In the genomic region with DNA sequence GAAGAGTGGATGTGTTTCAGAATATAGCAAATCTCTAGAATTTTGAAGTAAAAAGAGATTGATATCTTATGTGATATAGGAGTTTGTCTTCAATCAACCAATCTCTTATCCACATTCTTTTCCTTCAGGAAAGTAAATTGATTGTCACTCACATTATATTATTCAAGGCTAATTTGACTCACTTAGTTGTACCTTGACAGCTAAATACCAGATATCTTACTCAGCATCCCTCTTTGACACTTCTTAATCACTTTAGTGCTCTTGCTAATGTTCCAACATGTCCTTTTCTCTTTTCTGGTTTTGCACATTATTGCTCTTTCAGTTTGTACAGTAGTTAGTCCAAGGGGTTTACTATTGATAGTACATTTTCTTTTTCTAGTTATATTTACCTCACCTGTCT, we compare ENCODE assay signal across 40 cellular contexts.
"Had no signal": no experiment of that assay in that cellular context is flagged by ENCODE, and none has a peak within 500 bp of the region (broad histone marks: within the 10 kb centered on the region; RNA-seq: fewer than 3 reads in every experiment).

No MANE protein-coding gene starts in this region.

- H3K27me3 Mint-ChIP-seq: activated B cell treated with CpG ODN at 0.5 μM for 24 hours; activated CD4-positive, alpha-beta memory T cell treated with anti-CD3 and anti-CD28 coated beads for 36 hours; activated naive CD4-positive, alpha-beta T cell treated with anti-CD3 and anti-CD28 coated beads, Interleukin-2, amount 10 ng/mL, durations not matched to agents 7 days and 5 days; activated naive CD8-positive, alpha-beta T cell; activated naive CD8-positive, alpha-beta T cell treated with anti-CD3 and anti-CD28 coated beads, Interleukin-2, amount 50 U/mL, for 24 hours; IgD-negative memory B cell had no signal

- H3K4me1 Mint-ChIP-seq: activated B cell treated with CpG ODN at 0.5 μM for 24 hours; activated naive CD4-positive, alpha-beta T cell treated with anti-CD3 and anti-CD28 coated beads, Interleukin-2, amount 10 ng/mL, durations not matched to agents 7 days and 5 days; activated naive CD8-positive, alpha-beta T cell treated with anti-CD3 and anti-CD28 coated beads, Interleukin-2, amount 50 U/mL, for 24 hours; IgD-negative memory B cell had no signal

- H3K27ac ChIP-seq: brain microvascular endothelial cell, cardiac muscle cell, Peyer's patch, VCaP had no signal

- H3K4me3 ChIP-seq: cardiac muscle cell, MG63, Peyer's patch had no signal

- H3K4me1 ChIP-seq: Peyer's patch had no signal

- H3K36me3 ChIP-seq: brain microvascular endothelial cell, cardiac muscle cell, MG63, Peyer's patch had no signal

- H3K36me3 Mint-ChIP-seq: activated CD4-positive, alpha-beta memory T cell treated with anti-CD3 and anti-CD28 coated beads for 36 hours; activated naive CD4-positive, alpha-beta T cell treated with anti-CD3 and anti-CD28 coated beads, Interleukin-2, amount 10 ng/mL, durations not matched to agents 7 days and 5 days; activated naive CD8-positive, alpha-beta T cell; IgD-negative memory B cell had no signal

- H3K27me3 ChIP-seq: brain microvascular endothelial cell, cardiac muscle cell, MG63, Peyer's patch had no signal

- H3K27ac Mint-ChIP-seq: activated B cell treated with CpG ODN at 0.5 μM for 24 hours; activated CD4-positive, alpha-beta memory T cell treated with anti-CD3 and anti-CD28 coated beads for 36 hours; activated naive CD4-positive, alpha-beta T cell treated with anti-CD3 and anti-CD28 coated beads, Interleukin-2, amount 10 ng/mL, durations not matched to agents 7 days and 5 days; activated naive CD8-positive, alpha-beta T cell; activated naive CD8-positive, alpha-beta T cell treated with anti-CD3 and anti-CD28 coated beads, Interleukin-2, amount 50 U/mL, for 24 hours; activated T-helper 1 cell treated with anti-CD3 and anti-CD28 coated beads, Interleukin-12 subunit alpha, Interleukin-12 subunit beta, Interleukin-2, Interleukin-4 antibody, amounts not matched to agents 30 ng/mL and 10 ng/mL and 1 ng/mL, durations not matched to agents 14 hours and 24 hours and 36 hours; IgD-negative memory B cell had no signal

- H3K4me3 Mint-ChIP-seq: activated B cell treated with CpG ODN at 0.5 μM for 24 hours; activated CD4-positive, alpha-beta memory T cell treated with anti-CD3 and anti-CD28 coated beads for 36 hours; activated naive CD4-positive, alpha-beta T cell treated with anti-CD3 and anti-CD28 coated beads, Interleukin-2, amount 10 ng/mL, durations not matched to agents 7 days and 5 days; activated naive CD8-positive, alpha-beta T cell; activated naive CD8-positive, alpha-beta T cell treated with anti-CD3 and anti-CD28 coated beads, Interleukin-2, amount 50 U/mL, for 24 hours; activated T-cell treated with anti-CD3 and anti-CD28 coated beads, Interleukin-2, amount 50 U/mL, for 4 hours; activated T-helper 1 cell treated with anti-CD3 and anti-CD28 coated beads, Interleukin-12 subunit alpha, Interleukin-12 subunit beta, Interleukin-2, Interleukin-4 antibody, amounts not matched to agents 30 ng/mL and 10 ng/mL and 1 ng/mL, durations not matched to agents 14 hours and 24 hours and 36 hours; IgD-negative memory B cell had no signal

- ATAC-seq: activated naive CD8-positive, alpha-beta T cell treated with anti-CD3 and anti-CD28 coated beads, Interleukin-2, amount 50 U/mL, for 24 hours; activated T-cell treated with anti-CD3 and anti-CD28 coated beads, Interleukin-2, amount 50 U/mL, for 4 hours; PC-3 had no signal

- DNase-seq: activated B cell treated with CpG ODN at 0.5 μM for 24 hours; activated CD4-positive, alpha-beta memory T cell treated with anti-CD3 and anti-CD28 coated beads for 36 hours; activated CD4-positive, alpha-beta T cell treated with anti-CD3 and anti-CD28 coated beads for 4 hours; activated CD4-positive, alpha-beta T cell treated with anti-CD3 and anti-CD28 coated beads, Interleukin-2, amount 50 U/mL, for 1 hour; activated CD4-positive, CD25-positive, alpha-beta regulatory T cell treated with anti-CD3 and anti-CD28 coated beads, Interleukin-2, amount 50 U/mL, for 72 hours; activated CD8-positive, alpha-beta memory T cell treated with anti-CD3 and anti-CD28 coated beads, Interleukin-2, amount 50 U/mL, for 4 hours; activated effector memory CD4-positive, alpha-beta T cell treated with Interleukin-2 at 50 U/mL for 16 hours; activated naive CD4-positive, alpha-beta T cell treated with anti-CD3 and anti-CD28 coated beads, Interleukin-2, amount 10 ng/mL, durations not matched to agents 7 days and 5 days; activated naive CD8-positive, alpha-beta T cell treated with anti-CD3 and anti-CD28 coated beads, Interleukin-2, amount 50 U/mL, for 24 hours; activated T-cell treated with anti-CD3 and anti-CD28 coated beads for 4 hours; activated T-cell treated with anti-CD3 and anti-CD28 coated beads, Interleukin-2, amount 50 U/mL, for 4 hours; anterior cingulate cortex; brain microvascular endothelial cell; Karpas-422; KBM-7; MG63; NCI-H1048; NCI-H1105 treated with DMSO at 0.1 percent for 48 hours; NCI-H1436; NCI-H1694; NCI-H1930; NCI-H2081 treated with DMSO at 0.1 percent for 48 hours; NCI-H345; NCI-H510A; NCI-H526; NCI-H748 treated with DMSO at 0.1 percent for 48 hours; NK-92 treated with Interleukin-12 subunit alpha and Interleukin-12 subunit beta, amount 100 ng/mL, for 24 hours; PC-3; Peyer's patch; Right ventricle myocardium superior; RPMI8226; SW 1271; T-helper 1 cell; T-helper 2 cell; T-helper 9 cell had no signal

- H3K9me3 ChIP-seq: MG63, Peyer's patch had no signal
